ENCODE assay signal across 1 cellular context in the genomic region with DNA sequence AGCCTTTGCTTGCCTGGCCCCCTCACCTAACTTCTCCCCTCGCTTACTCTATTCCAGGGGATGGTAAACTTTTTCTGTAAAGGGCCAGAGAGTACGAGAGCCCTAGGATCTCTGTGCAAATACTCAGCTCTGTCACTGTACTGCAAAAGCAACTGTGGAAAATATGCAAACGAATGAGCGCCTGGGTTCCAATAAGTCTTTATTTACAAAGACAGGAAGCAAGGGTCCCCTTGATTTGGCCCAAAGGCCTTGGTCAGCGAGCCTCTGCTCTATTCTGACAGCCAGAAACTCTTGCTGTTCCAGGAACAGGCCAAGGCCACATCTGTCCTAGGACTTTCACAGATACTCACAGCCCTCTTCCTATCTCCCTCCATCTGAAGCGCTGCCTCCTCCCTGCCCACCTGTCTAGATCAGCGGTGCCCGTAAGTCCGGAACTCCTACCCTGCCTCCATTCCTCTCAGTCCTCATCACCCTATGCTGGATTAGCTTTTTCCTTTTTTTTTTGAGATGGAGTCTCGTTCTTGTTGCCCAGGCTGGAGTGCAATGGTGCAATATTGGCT.
TF ChIP-seq lines count a peak whose summit lies in the region.

No MANE protein-coding gene starts in this region.

TF ChIP-seq in K562, 482 proteins besides CTCF, POLR2A, EP300 and RAD21:
- no peak for TF ChIP-seq NFE2 (IDR thresholded peaks at IDR 0.05; ENCODE audit: low read depth)
- TF ChIP-seq CBX3 (IDR thresholded peaks at IDR 0.05; ENCODE audit: borderline replicate concordance in 1 of 2, low read length in 2 of 2): no peak
- TF ChIP-seq E2F3 (CRISPR knock-in tag; IDR thresholded peaks at IDR 0.05): no peak
- TF ChIP-seq MBD2 (IDR thresholded peaks at IDR 0.05; ENCODE audit: borderline replicate concordance, low read depth): no peak
- TF ChIP-seq, protein P1, sequence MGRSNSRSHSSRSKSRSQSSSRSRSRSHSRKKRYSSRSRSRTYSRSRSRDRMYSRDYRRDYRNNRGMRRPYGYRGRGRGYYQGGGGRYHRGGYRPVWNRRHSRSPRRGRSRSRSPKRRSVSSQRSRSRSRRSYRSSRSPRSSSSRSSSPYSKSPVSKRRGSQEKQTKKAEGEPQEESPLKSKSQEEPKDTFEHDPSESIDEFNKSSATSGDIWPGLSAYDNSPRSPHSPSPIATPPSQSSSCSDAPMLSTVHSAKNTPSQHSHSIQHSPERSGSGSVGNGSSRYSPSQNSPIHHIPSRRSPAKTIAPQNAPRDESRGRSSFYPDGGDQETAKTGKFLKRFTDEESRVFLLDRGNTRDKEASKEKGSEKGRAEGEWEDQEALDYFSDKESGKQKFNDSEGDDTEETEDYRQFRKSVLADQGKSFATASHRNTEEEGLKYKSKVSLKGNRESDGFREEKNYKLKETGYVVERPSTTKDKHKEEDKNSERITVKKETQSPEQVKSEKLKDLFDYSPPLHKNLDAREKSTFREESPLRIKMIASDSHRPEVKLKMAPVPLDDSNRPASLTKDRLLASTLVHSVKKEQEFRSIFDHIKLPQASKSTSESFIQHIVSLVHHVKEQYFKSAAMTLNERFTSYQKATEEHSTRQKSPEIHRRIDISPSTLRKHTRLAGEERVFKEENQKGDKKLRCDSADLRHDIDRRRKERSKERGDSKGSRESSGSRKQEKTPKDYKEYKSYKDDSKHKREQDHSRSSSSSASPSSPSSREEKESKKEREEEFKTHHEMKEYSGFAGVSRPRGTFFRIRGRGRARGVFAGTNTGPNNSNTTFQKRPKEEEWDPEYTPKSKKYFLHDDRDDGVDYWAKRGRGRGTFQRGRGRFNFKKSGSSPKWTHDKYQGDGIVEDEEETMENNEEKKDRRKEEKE (IDR thresholded peaks at IDR 0.05; ENCODE audit: borderline replicate concordance in 1 of 2, control insufficient read depth in 1 of 2, low read depth in 2 of 2, low read length in 1 of 2): no peak
- no peak for TF ChIP-seq HLTF (IDR thresholded peaks at IDR 0.05)
- no peak for TF ChIP-seq ZNF41 (CRISPR knock-in tag; conservative IDR thresholded peaks at IDR 0.05)
- TF ChIP-seq MAFK (IDR thresholded peaks at IDR 0.05; ENCODE audit: low read length): no peak
- TF ChIP-seq TSC22D4 (tag; IDR thresholded peaks at IDR 0.05): no peak
- TF ChIP-seq, protein P2, sequence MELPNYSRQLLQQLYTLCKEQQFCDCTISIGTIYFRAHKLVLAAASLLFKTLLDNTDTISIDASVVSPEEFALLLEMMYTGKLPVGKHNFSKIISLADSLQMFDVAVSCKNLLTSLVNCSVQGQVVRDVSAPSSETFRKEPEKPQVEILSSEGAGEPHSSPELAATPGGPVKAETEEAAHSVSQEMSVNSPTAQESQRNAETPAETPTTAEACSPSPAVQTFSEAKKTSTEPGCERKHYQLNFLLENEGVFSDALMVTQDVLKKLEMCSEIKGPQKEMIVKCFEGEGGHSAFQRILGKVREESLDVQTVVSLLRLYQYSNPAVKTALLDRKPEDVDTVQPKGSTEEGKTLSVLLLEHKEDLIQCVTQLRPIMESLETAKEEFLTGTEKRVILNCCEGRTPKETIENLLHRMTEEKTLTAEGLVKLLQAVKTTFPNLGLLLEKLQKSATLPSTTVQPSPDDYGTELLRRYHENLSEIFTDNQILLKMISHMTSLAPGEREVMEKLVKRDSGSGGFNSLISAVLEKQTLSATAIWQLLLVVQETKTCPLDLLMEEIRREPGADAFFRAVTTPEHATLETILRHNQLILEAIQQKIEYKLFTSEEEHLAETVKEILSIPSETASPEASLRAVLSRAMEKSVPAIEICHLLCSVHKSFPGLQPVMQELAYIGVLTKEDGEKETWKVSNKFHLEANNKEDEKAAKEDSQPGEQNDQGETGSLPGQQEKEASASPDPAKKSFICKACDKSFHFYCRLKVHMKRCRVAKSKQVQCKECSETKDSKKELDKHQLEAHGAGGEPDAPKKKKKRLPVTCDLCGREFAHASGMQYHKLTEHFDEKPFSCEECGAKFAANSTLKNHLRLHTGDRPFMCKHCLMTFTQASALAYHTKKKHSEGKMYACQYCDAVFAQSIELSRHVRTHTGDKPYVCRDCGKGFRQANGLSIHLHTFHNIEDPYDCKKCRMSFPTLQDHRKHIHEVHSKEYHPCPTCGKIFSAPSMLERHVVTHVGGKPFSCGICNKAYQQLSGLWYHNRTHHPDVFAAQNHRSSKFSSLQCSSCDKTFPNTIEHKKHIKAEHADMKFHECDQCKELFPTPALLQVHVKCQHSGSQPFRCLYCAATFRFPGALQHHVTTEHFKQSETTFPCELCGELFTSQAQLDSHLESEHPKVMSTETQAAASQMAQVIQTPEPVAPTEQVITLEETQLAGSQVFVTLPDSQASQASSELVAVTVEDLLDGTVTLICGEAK (IDR thresholded peaks at IDR 0.05): no peak
- TF ChIP-seq, protein P2 (CRISPR knock-in tag; IDR thresholded peaks at IDR 0.05): no peak
- no peak for TF ChIP-seq ZNF133 (CRISPR knock-in tag; IDR thresholded peaks at IDR 0.05)
